2 cellular contexts compared by ENCODE assay signal in genomic region chr16:28217326-28217725, GRCh38.
TF ChIP-seq lines count a peak whose summit lies in the region.

No MANE protein-coding gene starts in this region.

TF ChIP-seq in HCT116, 20 proteins besides CTCF, POLR2A, EP300 and RAD21:
- TF ChIP-seq EZH2 (IDR thresholded peaks at IDR 0.05) (no peak), MAX (IDR thresholded peaks at IDR 0.05) (no peak), TCF7L2 (IDR thresholded peaks at IDR 0.05; ENCODE audit: borderline replicate concordance, extremely low read depth, insufficient read depth, insufficient read length) (no peak), SP1 (IDR thresholded peaks at IDR 0.05; ENCODE audit: low read depth) (no peak), JUND (IDR thresholded peaks at IDR 0.05) (no peak), CBX3 (IDR thresholded peaks at IDR 0.05; ENCODE audit: low read depth) (no peak), ATF3 (IDR thresholded peaks at IDR 0.05) (no peak), SRF (IDR thresholded peaks at IDR 0.05; ENCODE audit: low read depth) (no peak), ZNF274 (IDR thresholded peaks at IDR 0.05; ENCODE audit: low read depth, low read length) (no peak), EGR1 (IDR thresholded peaks at IDR 0.05; ENCODE audit: low read depth) (no peak), ELF1 (IDR thresholded peaks at IDR 0.05; ENCODE audit: borderline replicate concordance, low read depth) (no peak), POLR2AphosphoS5 (IDR thresholded peaks at IDR 0.05; ENCODE audit: low read depth, low read length) (no peak), EZH2phosphoT487 (IDR thresholded peaks at IDR 0.05; ENCODE audit: borderline replicate concordance) (no peak), ZFX (IDR thresholded peaks at IDR 0.05) (no peak)

TF ChIP-seq in GM12878, 131 proteins besides CTCF, POLR2A, EP300 and RAD21:
- TF ChIP-seq TCF7 (IDR thresholded peaks at IDR 0.05; ENCODE audit: borderline replicate concordance) (no peak), ZNF274 (IDR thresholded peaks at IDR 0.05; ENCODE audit: insufficient read depth, insufficient read length) (no peak), ATF3 (IDR thresholded peaks at IDR 0.05; ENCODE audit: borderline replicate concordance, extremely low read depth, low read depth, low read length) (peak; percentile 37; the same call in 1 of the 2 replicates), ATF7 (IDR thresholded peaks at IDR 0.05; ENCODE audit: low read depth) (no peak), SMC3 (IDR thresholded peaks at IDR 0.05; ENCODE audit: borderline replicate concordance, low read length) (no peak), YBX1 (IDR thresholded peaks at IDR 0.05) (no peak), ZBTB33 (IDR thresholded peaks at IDR 0.05) (no peak), PML (IDR thresholded peaks at IDR 0.05; ENCODE audit: low read length) (no peak), SP1 (IDR thresholded peaks at IDR 0.05; ENCODE audit: low read depth, low read length) (no peak), RAD51 (IDR thresholded peaks at IDR 0.05) (peak; percentile 52; the same call in 1 of the 2 replicates), SREBF2 (IDR thresholded peaks at IDR 0.05; ENCODE audit: low read length) (no peak), BCLAF1 (IDR thresholded peaks at IDR 0.05) (no peak), SUZ12 (IDR thresholded peaks at IDR 0.05; ENCODE audit: unreplicated experiment) (no peak), CHD4 (IDR thresholded peaks at IDR 0.05) (no peak), ASH2L (IDR thresholded peaks at IDR 0.05; ENCODE audit: borderline replicate concordance, low read depth) (no peak), POU2F2 (IDR thresholded peaks at IDR 0.05; ENCODE audit: borderline replicate concordance, low read depth, low read length) (no peak), HDGF (IDR thresholded peaks at IDR 0.05) (no peak), USF1 (IDR thresholded peaks at IDR 0.05; ENCODE audit: borderline replicate concordance, extremely low read length, insufficient read depth, low read depth, low read length) (peak; percentile 54), PAX5 (IDR thresholded peaks at IDR 0.05; ENCODE audit: borderline replicate concordance, low read depth, low read length) (no peak), PAX8 (IDR thresholded peaks at IDR 0.05) (no peak), CBFB (IDR thresholded peaks at IDR 0.05; ENCODE audit: low read depth) (no peak), EGR1 (IDR thresholded peaks at IDR 0.05; ENCODE audit: borderline replicate concordance in 1 of 2, low read depth in 2 of 2, low read length in 2 of 2) (no peak), SIX5 (IDR thresholded peaks at IDR 0.05; ENCODE audit: low read depth, low read length, severe bottlenecking) (no peak), SMAD5 (IDR thresholded peaks at IDR 0.05; ENCODE audit: low read depth) (no peak), CREM (IDR thresholded peaks at IDR 0.05; ENCODE audit: low read depth) (no peak), DPF2 (IDR thresholded peaks at IDR 0.05) (no peak), ZNF217 (IDR thresholded peaks at IDR 0.05) (no peak)
- TF ChIP-seq, protein P1, sequence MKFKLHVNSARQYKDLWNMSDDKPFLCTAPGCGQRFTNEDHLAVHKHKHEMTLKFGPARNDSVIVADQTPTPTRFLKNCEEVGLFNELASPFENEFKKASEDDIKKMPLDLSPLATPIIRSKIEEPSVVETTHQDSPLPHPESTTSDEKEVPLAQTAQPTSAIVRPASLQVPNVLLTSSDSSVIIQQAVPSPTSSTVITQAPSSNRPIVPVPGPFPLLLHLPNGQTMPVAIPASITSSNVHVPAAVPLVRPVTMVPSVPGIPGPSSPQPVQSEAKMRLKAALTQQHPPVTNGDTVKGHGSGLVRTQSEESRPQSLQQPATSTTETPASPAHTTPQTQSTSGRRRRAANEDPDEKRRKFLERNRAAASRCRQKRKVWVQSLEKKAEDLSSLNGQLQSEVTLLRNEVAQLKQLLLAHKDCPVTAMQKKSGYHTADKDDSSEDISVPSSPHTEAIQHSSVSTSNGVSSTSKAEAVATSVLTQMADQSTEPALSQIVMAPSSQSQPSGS (IDR thresholded peaks at IDR 0.05; ENCODE audit: low read length), result no peak
- TF ChIP-seq, protein P2, sequence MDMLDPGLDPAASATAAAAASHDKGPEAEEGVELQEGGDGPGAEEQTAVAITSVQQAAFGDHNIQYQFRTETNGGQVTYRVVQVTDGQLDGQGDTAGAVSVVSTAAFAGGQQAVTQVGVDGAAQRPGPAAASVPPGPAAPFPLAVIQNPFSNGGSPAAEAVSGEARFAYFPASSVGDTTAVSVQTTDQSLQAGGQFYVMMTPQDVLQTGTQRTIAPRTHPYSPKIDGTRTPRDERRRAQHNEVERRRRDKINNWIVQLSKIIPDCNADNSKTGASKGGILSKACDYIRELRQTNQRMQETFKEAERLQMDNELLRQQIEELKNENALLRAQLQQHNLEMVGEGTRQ (IDR thresholded peaks at IDR 0.05; ENCODE audit: borderline replicate concordance, low read depth, low read length), result peak; percentile 39; the same call in 1 of the 2 replicates
- TF ChIP-seq, protein P3, sequence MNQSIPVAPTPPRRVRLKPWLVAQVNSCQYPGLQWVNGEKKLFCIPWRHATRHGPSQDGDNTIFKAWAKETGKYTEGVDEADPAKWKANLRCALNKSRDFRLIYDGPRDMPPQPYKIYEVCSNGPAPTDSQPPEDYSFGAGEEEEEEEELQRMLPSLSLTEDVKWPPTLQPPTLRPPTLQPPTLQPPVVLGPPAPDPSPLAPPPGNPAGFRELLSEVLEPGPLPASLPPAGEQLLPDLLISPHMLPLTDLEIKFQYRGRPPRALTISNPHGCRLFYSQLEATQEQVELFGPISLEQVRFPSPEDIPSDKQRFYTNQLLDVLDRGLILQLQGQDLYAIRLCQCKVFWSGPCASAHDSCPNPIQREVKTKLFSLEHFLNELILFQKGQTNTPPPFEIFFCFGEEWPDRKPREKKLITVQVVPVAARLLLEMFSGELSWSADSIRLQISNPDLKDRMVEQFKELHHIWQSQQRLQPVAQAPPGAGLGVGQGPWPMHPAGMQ (IDR thresholded peaks at IDR 0.05; ENCODE audit: borderline replicate concordance), result no peak
- TF ChIP-seq, protein P4, sequence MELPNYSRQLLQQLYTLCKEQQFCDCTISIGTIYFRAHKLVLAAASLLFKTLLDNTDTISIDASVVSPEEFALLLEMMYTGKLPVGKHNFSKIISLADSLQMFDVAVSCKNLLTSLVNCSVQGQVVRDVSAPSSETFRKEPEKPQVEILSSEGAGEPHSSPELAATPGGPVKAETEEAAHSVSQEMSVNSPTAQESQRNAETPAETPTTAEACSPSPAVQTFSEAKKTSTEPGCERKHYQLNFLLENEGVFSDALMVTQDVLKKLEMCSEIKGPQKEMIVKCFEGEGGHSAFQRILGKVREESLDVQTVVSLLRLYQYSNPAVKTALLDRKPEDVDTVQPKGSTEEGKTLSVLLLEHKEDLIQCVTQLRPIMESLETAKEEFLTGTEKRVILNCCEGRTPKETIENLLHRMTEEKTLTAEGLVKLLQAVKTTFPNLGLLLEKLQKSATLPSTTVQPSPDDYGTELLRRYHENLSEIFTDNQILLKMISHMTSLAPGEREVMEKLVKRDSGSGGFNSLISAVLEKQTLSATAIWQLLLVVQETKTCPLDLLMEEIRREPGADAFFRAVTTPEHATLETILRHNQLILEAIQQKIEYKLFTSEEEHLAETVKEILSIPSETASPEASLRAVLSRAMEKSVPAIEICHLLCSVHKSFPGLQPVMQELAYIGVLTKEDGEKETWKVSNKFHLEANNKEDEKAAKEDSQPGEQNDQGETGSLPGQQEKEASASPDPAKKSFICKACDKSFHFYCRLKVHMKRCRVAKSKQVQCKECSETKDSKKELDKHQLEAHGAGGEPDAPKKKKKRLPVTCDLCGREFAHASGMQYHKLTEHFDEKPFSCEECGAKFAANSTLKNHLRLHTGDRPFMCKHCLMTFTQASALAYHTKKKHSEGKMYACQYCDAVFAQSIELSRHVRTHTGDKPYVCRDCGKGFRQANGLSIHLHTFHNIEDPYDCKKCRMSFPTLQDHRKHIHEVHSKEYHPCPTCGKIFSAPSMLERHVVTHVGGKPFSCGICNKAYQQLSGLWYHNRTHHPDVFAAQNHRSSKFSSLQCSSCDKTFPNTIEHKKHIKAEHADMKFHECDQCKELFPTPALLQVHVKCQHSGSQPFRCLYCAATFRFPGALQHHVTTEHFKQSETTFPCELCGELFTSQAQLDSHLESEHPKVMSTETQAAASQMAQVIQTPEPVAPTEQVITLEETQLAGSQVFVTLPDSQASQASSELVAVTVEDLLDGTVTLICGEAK (IDR thresholded peaks at IDR 0.05; ENCODE audit: borderline replicate concordance), result no peak
- TF ChIP-seq, protein P5, sequence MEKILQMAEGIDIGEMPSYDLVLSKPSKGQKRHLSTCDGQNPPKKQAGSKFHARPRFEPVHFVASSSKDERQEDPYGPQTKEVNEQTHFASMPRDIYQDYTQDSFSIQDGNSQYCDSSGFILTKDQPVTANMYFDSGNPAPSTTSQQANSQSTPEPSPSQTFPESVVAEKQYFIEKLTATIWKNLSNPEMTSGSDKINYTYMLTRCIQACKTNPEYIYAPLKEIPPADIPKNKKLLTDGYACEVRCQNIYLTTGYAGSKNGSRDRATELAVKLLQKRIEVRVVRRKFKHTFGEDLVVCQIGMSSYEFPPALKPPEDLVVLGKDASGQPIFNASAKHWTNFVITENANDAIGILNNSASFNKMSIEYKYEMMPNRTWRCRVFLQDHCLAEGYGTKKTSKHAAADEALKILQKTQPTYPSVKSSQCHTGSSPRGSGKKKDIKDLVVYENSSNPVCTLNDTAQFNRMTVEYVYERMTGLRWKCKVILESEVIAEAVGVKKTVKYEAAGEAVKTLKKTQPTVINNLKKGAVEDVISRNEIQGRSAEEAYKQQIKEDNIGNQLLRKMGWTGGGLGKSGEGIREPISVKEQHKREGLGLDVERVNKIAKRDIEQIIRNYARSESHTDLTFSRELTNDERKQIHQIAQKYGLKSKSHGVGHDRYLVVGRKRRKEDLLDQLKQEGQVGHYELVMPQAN (conservative IDR thresholded peaks at IDR 0.05), result no peak
- TF ChIP-seq, protein P6, sequence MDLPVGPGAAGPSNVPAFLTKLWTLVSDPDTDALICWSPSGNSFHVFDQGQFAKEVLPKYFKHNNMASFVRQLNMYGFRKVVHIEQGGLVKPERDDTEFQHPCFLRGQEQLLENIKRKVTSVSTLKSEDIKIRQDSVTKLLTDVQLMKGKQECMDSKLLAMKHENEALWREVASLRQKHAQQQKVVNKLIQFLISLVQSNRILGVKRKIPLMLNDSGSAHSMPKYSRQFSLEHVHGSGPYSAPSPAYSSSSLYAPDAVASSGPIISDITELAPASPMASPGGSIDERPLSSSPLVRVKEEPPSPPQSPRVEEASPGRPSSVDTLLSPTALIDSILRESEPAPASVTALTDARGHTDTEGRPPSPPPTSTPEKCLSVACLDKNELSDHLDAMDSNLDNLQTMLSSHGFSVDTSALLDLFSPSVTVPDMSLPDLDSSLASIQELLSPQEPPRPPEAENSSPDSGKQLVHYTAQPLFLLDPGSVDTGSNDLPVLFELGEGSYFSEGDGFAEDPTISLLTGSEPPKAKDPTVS (IDR thresholded peaks at IDR 0.05; ENCODE audit: low read depth, low read length), result no peak
